In genomic region chr9:112844771-112845542, GRCh38 we compare ENCODE assay signal across 8 cellular contexts. TPM values are rescaled to one million over a fixed set of nuclear protein-coding genes. Genes with fewer than 3 reads are reported as not detected.
DNase-seq lines count a peak whose midpoint lies in the region; ATAC-seq and TF ChIP-seq lines count a peak whose summit lies in the region.

No MANE protein-coding gene starts in this region.

- no peak overlapping the region for H3K4me3 ChIP-seq in SJSA1
- H3K4me3 ChIP-seq in uterus = no peak overlapping the region

- H3K4me1 ChIP-seq in SJSA1 (replicated peaks) (0 out of 2 replicates have a peak, but pooled peaks cover 3% of the 10 kb centered on the region), uterus (no peaks in the 10 kb centered on the region)

- H3K9me3 Mint-ChIP-seq in glutamatergic neuron (ENCODE audit: unreplicated experiment) (no peaks in the 10 kb centered on the region), progenitor cell of endocrine pancreas (ENCODE audit: low read depth) (no peaks in the 10 kb centered on the region)

- H3K27ac Mint-ChIP-seq in glutamatergic neuron (ENCODE audit: unreplicated experiment) = no peak overlapping the region
- no peak overlapping the region for H3K27ac Mint-ChIP-seq in progenitor cell of endocrine pancreas

- H3K27me3 ChIP-seq in SJSA1 (replicated peaks) = no peaks in the 10 kb centered on the region
- H3K27me3 ChIP-seq in uterus = no peaks in the 10 kb centered on the region

- peak; percentile 48 for DNase-seq in DMS153 (lab: John Stamatoyannopoulos, UW)
- peak; percentile 62 to 78 for DNase-seq in Kasumi-1 (lab: John Stamatoyannopoulos, UW)
- peak; percentile 58 to 65 for DNase-seq in SJSA1 (ENCODE audit: low read depth in 1 of 2, low spot score in 2 of 2)
- peak; percentile 71 for DNase-seq in activated gamma-delta T cell treated with Interleukin-2 at 50 U/mL for 16 hours
- DNase-seq in glutamatergic neuron = peak; percentile 87
- DNase-seq in progenitor cell of endocrine pancreas (ENCODE audit: low spot score, unreplicated experiment) = peak; percentile 70
- DNase-seq in uterus = peak; percentile 66 to 83

- H3K27ac ChIP-seq in SJSA1 (0 out of 2 replicates have a peak overlapping the region, but pooled peaks have one; percentile 24), uterus (no peak overlapping the region)

- no peak for TF ChIP-seq POLR2A in uterus (IDR thresholded peaks at IDR 0.05)

- no peaks in the 10 kb centered on the region for H3K36me3 Mint-ChIP-seq in glutamatergic neuron (ENCODE audit: unreplicated experiment)
- H3K36me3 Mint-ChIP-seq in progenitor cell of endocrine pancreas (ENCODE audit: insufficient read depth) = peaks cover 8% of the 10 kb centered on the region

- peak; percentile 95 for TF ChIP-seq CTCF in glutamatergic neuron (IDR thresholded peaks at IDR 0.05; ENCODE audit: partially characterized antibody, unreplicated experiment)
- peak; percentile 98 for TF ChIP-seq CTCF in progenitor cell of endocrine pancreas (IDR thresholded peaks at IDR 0.05; ENCODE audit: unreplicated experiment)
- TF ChIP-seq CTCF in uterus (IDR thresholded peaks at IDR 0.05) = peak; percentile 83 to 98 (median 90)

- intact Hi-C loops in uterus (cut with DNase I; ENCODE audit: low total_unique reads) = no loop called here

- H3K4me3 Mint-ChIP-seq in glutamatergic neuron (ENCODE audit: unreplicated experiment) (no peak overlapping the region), progenitor cell of endocrine pancreas (ENCODE audit: low read depth) (no peak overlapping the region)

- H3K36me3 ChIP-seq in SJSA1 = no peaks in the 10 kb centered on the region
- no peaks in the 10 kb centered on the region for H3K36me3 ChIP-seq in uterus

- peak; percentile 73 for ATAC-seq in GM21576 (IDR thresholded peaks at IDR 0.05; ENCODE audit: unreplicated experiment)

- H3K27me3 Mint-ChIP-seq in glutamatergic neuron (ENCODE audit: unreplicated experiment) = peaks cover 5% of the 10 kb centered on the region
- H3K27me3 Mint-ChIP-seq in progenitor cell of endocrine pancreas = no peaks in the 10 kb centered on the region

- H3K9me3 ChIP-seq in SJSA1 (replicated peaks) (no peaks in the 10 kb centered on the region), uterus (no peaks in the 10 kb centered on the region)

- H3K4me1 Mint-ChIP-seq in glutamatergic neuron (ENCODE audit: low read depth, unreplicated experiment) = peaks cover 2% of the 10 kb centered on the region
- peaks cover 14% of the 10 kb centered on the region for H3K4me1 Mint-ChIP-seq in progenitor cell of endocrine pancreas (ENCODE audit: low read depth)

RNA-seq across cellular contexts. Expression of gene SLC46A2, which starts 45.7 kb away (rescaled TPM):
- total RNA-seq in SJSA1 (2014; rRNA removed; shearing (Covaris generic)) = not detected in 2 replicates
- total RNA-seq in glutamatergic neuron (ENCODE audit: unreplicated experiment) (not detected), progenitor cell of endocrine pancreas (not detected in 2 replicates), uterus (not detected)
